Comparison of ENCODE assay signal across 24 cellular contexts in the genomic region with DNA sequence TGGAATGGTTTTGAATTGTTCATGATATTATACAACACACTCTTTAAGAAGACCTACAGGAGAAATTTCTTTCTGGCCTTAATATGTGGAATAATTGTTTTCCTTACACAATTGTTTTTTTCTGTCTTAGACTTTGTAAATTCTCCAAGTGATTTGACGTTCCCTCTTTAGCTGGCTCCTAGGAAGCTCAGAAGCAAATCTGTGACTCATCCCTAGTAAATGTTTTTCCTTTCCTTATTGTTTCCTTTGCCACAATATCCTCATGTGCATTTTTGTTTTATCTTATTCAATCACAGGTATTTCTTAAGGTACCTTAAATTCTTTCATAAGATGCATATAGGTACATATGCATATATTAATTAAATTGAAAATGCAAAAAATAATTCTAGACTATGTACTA. TPM values are rescaled to one million over a fixed set of nuclear protein-coding genes. Genes with fewer than 3 reads are reported as not detected.
DNase-seq lines count a peak whose midpoint lies in the region; ATAC-seq and TF ChIP-seq lines count a peak whose summit lies in the region.
"Had no signal": no experiment of that assay in that cellular context is flagged by ENCODE, and none has a peak within 500 bp of the region (broad histone marks: within the 10 kb centered on the region; RNA-seq: fewer than 3 reads in every experiment).

No MANE protein-coding gene starts in this region.

- peak overlapping the region; percentile 51 for H3K27ac Mint-ChIP-seq in Calu3 (ENCODE audit: unreplicated experiment)
- no peak overlapping the region for H3K27ac Mint-ChIP-seq in glutamatergic neuron (ENCODE audit: unreplicated experiment)
- H3K27ac Mint-ChIP-seq in activated T-helper 17 cell treated with anti-CD3 and anti-CD28 coated beads, Interleukin-2, amount 50 U/mL, for 72 hours: no peak overlapping the region
- H3K27ac Mint-ChIP-seq: activated CD8-positive, alpha-beta T cell treated with anti-CD3 and anti-CD28 coated beads, Interleukin-2, amount 10 ng/mL, durations not matched to agents 7 days and 5 days; B cell; dendritic cell treated with granulocyte-macrophage colony-stimulating factor and Interleukin-4, amounts not matched to agents 40 ng/mL and 50 ng/mL, for 4 days; immature natural killer cell; natural killer cell; stimulated activated memory B cell treated with anti-CD40 and anti-IgM and Interleukin-4, amounts not matched to agents 10 μg/mL and 1 μg/mL and 100 μg/mL, for 72 hours; T-helper 1 cell treated with Interleukin-12 subunit alpha and Interleukin-12 subunit beta and Interleukin-4 antibody, amounts not matched to agents 30 μg/mL and 1 μg/mL, for 36 hours had no signal

- intact Hi-C loops in Calu3 (cut with micrococcal nuclease; ENCODE audit: unreplicated experiment) (no loop called here), PC-3 (cut with micrococcal nuclease) (loop anchor here (2.0 kb wide), 1 partner anchor 16 kb away; no protein-coding TSS in a partner anchor)

- H3F3A ChIP-seq in PC-3 (ENCODE audit: low read length, unreplicated experiment): no peaks in the 10 kb centered on the region

- H3K9me2 ChIP-seq in PC-3 (replicated peaks; ENCODE audit: low read length): no peaks in the 10 kb centered on the region

- POLR2A ChIA-PET in PC-3 (lab: Charles Lee; ENCODE audit: unreplicated experiment): interaction anchor here (0.6 kb wide), 1 partner anchor 141 kb away, joined by 3 read pairs; no protein-coding TSS in a partner anchor

- H3K27me3 ChIP-seq in PC-3 (ENCODE audit: low read length): no peaks in the 10 kb centered on the region

- ATAC-seq in PC-3: peak; percentile 77
- no peak for ATAC-seq in activated T-helper 17 cell treated with anti-CD3 and anti-CD28 coated beads, Interleukin-2, amount 50 U/mL, for 72 hours (replicated peaks)
- ATAC-seq: activated CD8-positive, alpha-beta T cell treated with anti-CD3 and anti-CD28 coated beads, Interleukin-2, amount 10 ng/mL, durations not matched to agents 7 days and 5 days; natural killer cell; stimulated activated memory B cell treated with anti-CD40 and anti-IgM and Interleukin-4, amounts not matched to agents 10 μg/mL and 1 μg/mL and 100 μg/mL, for 72 hours had no signal

- BruUV-seq in Calu3 (replicated peaks; lab: Mats Ljungman, UMichigan): no TSS peak
- BruUV-seq in PC-3 (replicated peaks; lab: Mats Ljungman, UMichigan): no TSS peak

- peaks cover 16% of the 10 kb centered on the region for H3K79me2 ChIP-seq in PC-3 (ENCODE audit: low read length)

- peak overlapping the region; percentile 48 for H3K9ac ChIP-seq in PC-3 (ENCODE audit: low read length)
- H3K9ac ChIP-seq: KMS-11 had no signal

- peaks cover 22% of the 10 kb centered on the region for H3K4me1 ChIP-seq in PC-3 (ENCODE audit: insufficient read depth, low read length)

- H3K27ac ChIP-seq in PC-3 (ENCODE audit: low read length): peak overlapping the region; percentile 66
- H3K27ac ChIP-seq: KMS-11 had no signal

- peaks cover 14% of the 10 kb centered on the region for H3K4me1 Mint-ChIP-seq in Calu3 (ENCODE audit: low read depth, unreplicated experiment)
- H3K4me1 Mint-ChIP-seq in glutamatergic neuron (ENCODE audit: low read depth, unreplicated experiment): no peaks in the 10 kb centered on the region
- H3K4me1 Mint-ChIP-seq in activated T-helper 17 cell treated with anti-CD3 and anti-CD28 coated beads, Interleukin-2, amount 50 U/mL, for 72 hours: peaks cover 9% of the 10 kb centered on the region
- H3K4me1 Mint-ChIP-seq: B cell had no signal

- H3K36me3 Mint-ChIP-seq in Calu3 (ENCODE audit: insufficient read depth, unreplicated experiment): peaks cover 10% of the 10 kb centered on the region
- H3K36me3 Mint-ChIP-seq in glutamatergic neuron (ENCODE audit: unreplicated experiment): no peaks in the 10 kb centered on the region
- H3K36me3 Mint-ChIP-seq in activated T-helper 17 cell treated with anti-CD3 and anti-CD28 coated beads, Interleukin-2, amount 50 U/mL, for 72 hours (ENCODE audit: low read depth): peaks cover 86% of the 10 kb centered on the region

- H3K9me3 ChIP-seq in PC-3 (ENCODE audit: low read length): no peaks in the 10 kb centered on the region

- CTCF ChIA-PET in Calu3 (lab: Charles Lee) (interaction anchor here (0.6 kb wide), 1 partner anchor 72 kb away, joined by 4 read pairs; no protein-coding TSS in a partner anchor), PC-3 (lab: Charles Lee) (interaction anchor here (0.7 kb wide), 1 partner anchor 154 kb away, joined by 3 read pairs; no protein-coding TSS in a partner anchor)

- DNase-seq in Calu3 (no peak), PC-3 (peak; percentile 46), epithelial cell of esophagus (ENCODE audit: low read depth) (peak; percentile 20), renal cortical epithelial cell (ENCODE audit: low read depth) (peak; percentile 53), glutamatergic neuron (no peak)
- no peak for DNase-seq in activated CD4-positive, alpha-beta T cell treated with anti-CD3 and anti-CD28 coated beads, Interleukin-2, amount 50 U/mL, for 48 hours
- DNase-seq: activated CD4-positive, alpha-beta T cell treated with anti-CD3 and anti-CD28 coated beads for 1 hour; activated CD8-positive, alpha-beta T cell treated with anti-CD3 and anti-CD28 coated beads, Interleukin-2, amount 10 ng/mL, durations not matched to agents 7 days and 5 days; caudate nucleus; DMS79; H7; immature natural killer cell; midbrain; MV-4-11; natural killer cell; NCI-H146; NCI-H526; retina had no signal

- H3K4me2 ChIP-seq in PC-3 (ENCODE audit: low read length): peak overlapping the region; percentile 72
- H3K4me2 ChIP-seq: KMS-11 had no signal

- H3K4me3 ChIP-seq in PC-3 (ENCODE audit: low read length) (peak overlapping the region; percentile 43), epithelial cell of esophagus (ENCODE audit: low read length) (no peak overlapping the region)

- H3K4me3 Mint-ChIP-seq in Calu3 (ENCODE audit: low read depth, unreplicated experiment) (no peak overlapping the region), glutamatergic neuron (ENCODE audit: unreplicated experiment) (no peak overlapping the region)
- H3K4me3 Mint-ChIP-seq in activated T-helper 17 cell treated with anti-CD3 and anti-CD28 coated beads, Interleukin-2, amount 50 U/mL, for 72 hours: no peak overlapping the region
- H3K4me3 Mint-ChIP-seq: activated CD8-positive, alpha-beta T cell treated with anti-CD3 and anti-CD28 coated beads, Interleukin-2, amount 10 ng/mL, durations not matched to agents 7 days and 5 days; B cell; dendritic cell treated with granulocyte-macrophage colony-stimulating factor and Interleukin-4, amounts not matched to agents 40 ng/mL and 50 ng/mL, for 4 days; immature natural killer cell; natural killer cell; stimulated activated memory B cell treated with anti-CD40 and anti-IgM and Interleukin-4, amounts not matched to agents 10 μg/mL and 1 μg/mL and 100 μg/mL, for 72 hours; T-helper 1 cell treated with Interleukin-12 subunit alpha and Interleukin-12 subunit beta and Interleukin-4 antibody, amounts not matched to agents 30 μg/mL and 1 μg/mL, for 36 hours had no signal

- H3K36me3 ChIP-seq in PC-3 (ENCODE audit: low read depth, low read length): no peaks in the 10 kb centered on the region; the same call in 1 of the 2 replicates

- TF ChIP-seq CTCF in Calu3 (IDR thresholded peaks at IDR 0.05; ENCODE audit: unreplicated experiment) (no peak), PC-3 (conservative IDR thresholded peaks at IDR 0.05; ENCODE audit: low read depth, low read length) (no peak), epithelial cell of esophagus (IDR thresholded peaks at IDR 0.05; ENCODE audit: insufficient read depth, low read depth, low read length, missing control alignments) (no peak), glutamatergic neuron (IDR thresholded peaks at IDR 0.05; ENCODE audit: partially characterized antibody, unreplicated experiment) (no peak)

- 0 out of 2 replicates have a peak, but pooled peaks cover 4% of the 10 kb centered on the region for H4K20me1 ChIP-seq in PC-3 (ENCODE audit: low read length)

- H3K9me3 Mint-ChIP-seq in Calu3 (ENCODE audit: low read depth, unreplicated experiment): no peaks in the 10 kb centered on the region
- H3K9me3 Mint-ChIP-seq in glutamatergic neuron (ENCODE audit: unreplicated experiment): no peaks in the 10 kb centered on the region
- H3K9me3 Mint-ChIP-seq in activated T-helper 17 cell treated with anti-CD3 and anti-CD28 coated beads, Interleukin-2, amount 50 U/mL, for 72 hours: no peaks in the 10 kb centered on the region
- H3K9me3 Mint-ChIP-seq: dendritic cell treated with granulocyte-macrophage colony-stimulating factor and Interleukin-4, amounts not matched to agents 40 ng/mL and 50 ng/mL, for 4 days; immature natural killer cell; natural killer cell; stimulated activated memory B cell treated with anti-CD40 and anti-IgM and Interleukin-4, amounts not matched to agents 10 μg/mL and 1 μg/mL and 100 μg/mL, for 72 hours; T-helper 1 cell treated with Interleukin-12 subunit alpha and Interleukin-12 subunit beta and Interleukin-4 antibody, amounts not matched to agents 30 μg/mL and 1 μg/mL, for 36 hours had no signal

- H3K27me3 Mint-ChIP-seq in Calu3 (ENCODE audit: unreplicated experiment): no peaks in the 10 kb centered on the region
- no peaks in the 10 kb centered on the region for H3K27me3 Mint-ChIP-seq in glutamatergic neuron (ENCODE audit: unreplicated experiment)
- no peaks in the 10 kb centered on the region for H3K27me3 Mint-ChIP-seq in activated T-helper 17 cell treated with anti-CD3 and anti-CD28 coated beads, Interleukin-2, amount 50 U/mL, for 72 hours
- H3K27me3 Mint-ChIP-seq: B cell; dendritic cell treated with granulocyte-macrophage colony-stimulating factor and Interleukin-4, amounts not matched to agents 40 ng/mL and 50 ng/mL, for 4 days; stimulated activated memory B cell treated with anti-CD40 and anti-IgM and Interleukin-4, amounts not matched to agents 10 μg/mL and 1 μg/mL and 100 μg/mL, for 72 hours had no signal

- no peak overlapping the region for H2AFZ ChIP-seq in PC-3 (ENCODE audit: low read length)

RNA-seq across cellular contexts. Expression of a gene that starts 13.5 kb away (rescaled TPM):
- 19.8 and 25.9 TPM in 2 replicates for total RNA-seq in Calu3 (2022)
- 6.9 and 7.3 TPM in 2 replicates for total RNA-seq in PC-3 (2014; rRNA removed)
- 9.4 and 25.6 TPM in 2 replicates for total RNA-seq in renal cortical epithelial cell
- 25.6 TPM for total RNA-seq in glutamatergic neuron (ENCODE audit: unreplicated experiment)
- total RNA-seq in activated T-helper 17 cell treated with anti-CD3 and anti-CD28 coated beads, Interleukin-2, amount 50 U/mL, for 72 hours: 10 to 100 TPM; 17.6 to 24.2 TPM

RNA-seq across cellular contexts. Expression of a gene that starts 13.8 kb away (rescaled TPM):
- total RNA-seq in Calu3 (2022) (95.2 and 105 TPM in 2 replicates), PC-3 (2014; rRNA removed) (154 and 248 TPM in 2 replicates), renal cortical epithelial cell (137 and 152 TPM in 2 replicates), glutamatergic neuron (ENCODE audit: unreplicated experiment) (89.5 TPM)
- 100 to 1,000 TPM; 114 to 160 TPM for total RNA-seq in activated T-helper 17 cell treated with anti-CD3 and anti-CD28 coated beads, Interleukin-2, amount 50 U/mL, for 72 hours

RNA-seq across cellular contexts. Expression of a gene that starts 24.4 kb away (rescaled TPM):
- total RNA-seq in Calu3 (2022): 15.1 and 19.9 TPM in 2 replicates
- 18.8 and 19.1 TPM in 2 replicates for total RNA-seq in PC-3 (2014; rRNA removed)
- total RNA-seq in renal cortical epithelial cell: 8.5 and 16.8 TPM in 2 replicates
- total RNA-seq in glutamatergic neuron (ENCODE audit: unreplicated experiment): 12.7 TPM
- total RNA-seq in activated T-helper 17 cell treated with anti-CD3 and anti-CD28 coated beads, Interleukin-2, amount 50 U/mL, for 72 hours: 10 to 100 TPM; 17.5 to 20.2 TPM

RNA-seq across cellular contexts. Expression of a gene that starts 24.5 kb away (rescaled TPM):
- total RNA-seq in Calu3 (2022) (1.8 and 3.1 TPM in 2 replicates), PC-3 (2014; rRNA removed) (0.15 TPM in 1 of 2 replicates, not detected in the other), renal cortical epithelial cell (1.4 TPM in 1 of 2 replicates, not detected in the other), glutamatergic neuron (ENCODE audit: unreplicated experiment) (4.6 TPM)
- 1 to 10 TPM; 1.1 to 3.0 TPM for total RNA-seq in activated T-helper 17 cell treated with anti-CD3 and anti-CD28 coated beads, Interleukin-2, amount 50 U/mL, for 72 hours

Comparison
In these comparisons a context has a peak if more than half of its experiments do, and no peak if none do; other contexts are left out.
1. DNase-seq: peak in PC-3 (single experiment), epithelial cell of esophagus (single experiment) and renal cortical epithelial cell (single experiment); none in Calu3 (single experiment), glutamatergic neuron (single experiment) and activated CD4-positive, alpha-beta T cell treated with anti-CD3 and anti-CD28 coated beads, Interleukin-2, amount 50 U/mL, for 48 hours (0 of 2).